In the genomic region with DNA sequence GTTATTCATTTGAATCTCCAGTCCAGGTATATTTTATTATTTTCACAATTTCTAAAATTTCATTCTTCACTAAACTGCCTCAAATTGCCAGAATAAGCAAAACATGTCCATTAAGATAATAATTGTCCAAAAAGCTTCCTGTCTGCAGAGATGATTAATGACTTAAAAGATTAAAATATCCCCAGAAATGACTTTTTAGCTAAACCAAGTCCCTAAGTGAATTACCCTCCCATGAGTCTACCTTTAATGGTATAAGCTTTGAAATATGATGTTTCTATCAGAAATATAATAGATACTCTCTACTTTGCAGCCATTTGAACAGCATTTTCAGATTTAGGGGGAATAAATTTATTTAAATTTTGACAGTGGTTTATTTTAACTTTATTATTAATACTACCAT, we compare ENCODE assay signal across 6 cellular contexts.
"Had no signal": no experiment of that assay in that cellular context is flagged by ENCODE, and none has a peak within 500 bp of the region (broad histone marks: within the 10 kb centered on the region; RNA-seq: fewer than 3 reads in every experiment).

No MANE protein-coding gene starts in this region.

- H3K4me3 ChIP-seq: K562 had no signal

- H3K27ac ChIP-seq: HL-60 had no signal

- DNase-seq: IMR-90, KBM-7, KG1 had no signal

- ATAC-seq: HepG2, K562 had no signal
